9 cellular contexts compared by ENCODE assay signal in genomic region chr15:36831125-36831914, GRCh38.
DNase-seq lines count a peak whose midpoint lies in the region; ATAC-seq and TF ChIP-seq lines count a peak whose summit lies in the region.
"Had no signal": no experiment of that assay in that cellular context is flagged by ENCODE, and none has a peak within 500 bp of the region (broad histone marks: within the 10 kb centered on the region; RNA-seq: fewer than 3 reads in every experiment).

No MANE protein-coding gene starts in this region.

- TF ChIP-seq CTCF in GM20000 (IDR thresholded peaks at IDR 0.05; ENCODE audit: extremely low read depth, missing control alignments) (no peak), brain microvascular endothelial cell (IDR thresholded peaks at IDR 0.05; ENCODE audit: low read depth, low read length, missing control alignments) (no peak)

- H3K27ac Mint-ChIP-seq in activated naive CD4-positive, alpha-beta T cell treated with anti-CD3 and anti-CD28 coated beads, Interleukin-2, amount 50 U/mL, for 72 hours: no peak overlapping the region

- H3K27me3 ChIP-seq in brain microvascular endothelial cell (replicated peaks): no peaks in the 10 kb centered on the region
- H3K27me3 ChIP-seq: neutrophil had no signal

- peak; percentile 97 for ATAC-seq in HG03139 (IDR thresholded peaks at IDR 0.05; ENCODE audit: unreplicated experiment)
- no peak for ATAC-seq in activated naive CD4-positive, alpha-beta T cell treated with anti-CD3 and anti-CD28 coated beads, Interleukin-2, amount 50 U/mL, for 72 hours

- H3K36me3 ChIP-seq in brain microvascular endothelial cell (replicated peaks): no peaks in the 10 kb centered on the region
- H3K36me3 ChIP-seq: neutrophil had no signal

- H3K4me3 ChIP-seq in brain microvascular endothelial cell (ENCODE audit: low read depth, low read length): no peak overlapping the region

- H3K9me3 Mint-ChIP-seq in activated naive CD4-positive, alpha-beta T cell treated with anti-CD3 and anti-CD28 coated beads, Interleukin-2, amount 50 U/mL, for 72 hours: peaks cover 4 to 7% of the 10 kb centered on the region in 2 donors

- CTCF ChIA-PET in HEK293T (lab: Yijun Ruan, JAX): no interaction called here

- POLR2A ChIA-PET in HEK293T (lab: Yijun Ruan, JAX): no interaction called here

- DNase-seq in GM03348 (ENCODE audit: low spot score) (peak; percentile 55), GM20000 (ENCODE audit: low spot score) (peak; percentile 52), brain microvascular endothelial cell (peak; percentile 88), HEK293T (ENCODE audit: extremely low spot score) (no peak), NOMO-1 treated with dmso at 0.1 percent for 144 hours (lab: John Stamatoyannopoulos, UW; ENCODE audit: unreplicated experiment) (no peak), NCI-H187 (lab: John Stamatoyannopoulos, UW) (no peak)
- no peak for DNase-seq in activated naive CD4-positive, alpha-beta T cell treated with anti-CD3 and anti-CD28 coated beads, Interleukin-2, amount 50 U/mL, for 72 hours (ENCODE audit: low spot score in 2 of 2)

- in situ Hi-C loops in brain microvascular endothelial cell (cut with HindIII; ENCODE audit: low pct_ligation_motif_present, low sequenced_read_pairs): no loop called here

- peak overlapping the region; percentile 57 for H3K27ac ChIP-seq in brain microvascular endothelial cell
- H3K27ac ChIP-seq: neutrophil had no signal

- peaks cover 0 to 4% of the 10 kb centered on the region in 2 donors for H3K36me3 Mint-ChIP-seq in activated naive CD4-positive, alpha-beta T cell treated with anti-CD3 and anti-CD28 coated beads, Interleukin-2, amount 50 U/mL, for 72 hours

TF ChIP-seq in HEK293T, 16 proteins besides CTCF, POLR2A, EP300 and RAD21:
- TF ChIP-seq LEF1 (IDR thresholded peaks at IDR 0.05; ENCODE audit: borderline replicate concordance) (no peak), PKNOX1 (IDR thresholded peaks at IDR 0.05) (no peak), L3MBTL2 (conservative IDR thresholded peaks at IDR 0.05) (no peak), FOXM1 (IDR thresholded peaks at IDR 0.05; ENCODE audit: borderline replicate concordance) (no peak)

Comparison
In these comparisons a context has a peak if more than half of its experiments do, and no peak if none do; other contexts are left out.
1. DNase-seq: peak in GM03348 (single experiment), GM20000 (single experiment) and brain microvascular endothelial cell (single experiment); none in HEK293T (single experiment), NOMO-1 treated with dmso at 0.1 percent for 144 hours (single experiment), NCI-H187 (0 of 2) and activated naive CD4-positive, alpha-beta T cell treated with anti-CD3 and anti-CD28 coated beads, Interleukin-2, amount 50 U/mL, for 72 hours (0 of 2).